In genomic region chr9:123162359-123163345, GRCh38 we compare ENCODE assay signal across 1 cellular context.
TF ChIP-seq lines count a peak whose summit lies in the region.

No MANE protein-coding gene starts in this region.

TF ChIP-seq in GM23338, 12 proteins besides CTCF, POLR2A, EP300 and RAD21 (continued from another document):
- TF ChIP-seq ETS1 (IDR thresholded peaks at IDR 0.05) (no peak), ZNF331 (CRISPR knock-in tag; IDR thresholded peaks at IDR 0.05; ENCODE audit: low read depth) (no peak)
